1 cellular context compared by ENCODE assay signal in genomic region chr2:190062053-190062452, GRCh38.
TF ChIP-seq lines count a peak whose summit lies in the region.

No MANE protein-coding gene starts in this region.

TF ChIP-seq in HEK293T, 16 proteins besides CTCF, POLR2A, EP300 and RAD21 (continued from another document):
- TF ChIP-seq FOXM1 (IDR thresholded peaks at IDR 0.05; ENCODE audit: borderline replicate concordance) (no peak), L3MBTL2 (conservative IDR thresholded peaks at IDR 0.05) (no peak), BHLHE40 (IDR thresholded peaks at IDR 0.05; ENCODE audit: borderline replicate concordance) (no peak), LEF1 (IDR thresholded peaks at IDR 0.05; ENCODE audit: borderline replicate concordance) (no peak), SUZ12 (IDR thresholded peaks at IDR 0.05) (no peak), SP1 (IDR thresholded peaks at IDR 0.05) (no peak), TARDBP (IDR thresholded peaks at IDR 0.05) (no peak)
